13 cellular contexts compared by ENCODE assay signal in the genomic region with DNA sequence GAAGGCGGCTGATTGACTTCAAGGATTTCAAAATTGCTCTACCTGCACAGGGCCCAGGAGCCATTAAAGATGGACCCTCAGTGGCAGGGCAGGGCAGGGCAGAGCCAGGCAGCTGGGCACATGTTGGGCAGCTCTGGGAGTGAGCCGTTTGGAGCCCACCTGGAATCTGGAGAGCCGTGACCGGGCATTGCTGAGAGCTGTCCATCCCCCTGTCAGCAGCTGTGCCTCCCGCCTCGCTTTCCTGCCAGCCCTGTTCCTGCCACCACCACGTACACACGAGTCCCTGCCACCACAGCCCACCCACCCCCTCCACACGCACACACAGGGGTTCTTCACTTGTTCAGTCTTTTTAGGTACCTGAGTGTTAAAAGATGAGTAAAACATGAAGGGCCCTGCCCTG. TPM values are rescaled to one million over a fixed set of nuclear protein-coding genes. Genes with fewer than 3 reads are reported as not detected.
DNase-seq lines count a peak whose midpoint lies in the region; ATAC-seq and TF ChIP-seq lines count a peak whose summit lies in the region.
"Had no signal": no experiment of that assay in that cellular context is flagged by ENCODE, and none has a peak within 500 bp of the region (broad histone marks: within the 10 kb centered on the region; RNA-seq: fewer than 3 reads in every experiment).

No MANE protein-coding gene starts in this region.

- H3K9me3 ChIP-seq in ascending aorta (no peaks in the 10 kb centered on the region), right atrium auricular region (no peaks in the 10 kb centered on the region), vagina (no peaks in the 10 kb centered on the region)

- intact Hi-C loops in ascending aorta (cut with DNase I) = no loop called here
- intact Hi-C loops in sciatic nerve (cut with DNase I) = no loop called here
- intact Hi-C loops in vagina (cut with DNase I) = no loop called here

- no peak for TF ChIP-seq CTCF in ascending aorta (IDR thresholded peaks at IDR 0.05)
- TF ChIP-seq CTCF in right atrium auricular region (IDR thresholded peaks at IDR 0.05) = no peak
- no peak for TF ChIP-seq CTCF in vagina (IDR thresholded peaks at IDR 0.05)

- H3K27ac ChIP-seq in ascending aorta (peak overlapping the region; percentile 85 to 93), right atrium auricular region (peak overlapping the region; percentile 56 to 96), vagina (peak overlapping the region; percentile 13)

- ATAC-seq in sciatic nerve = no peak
- ATAC-seq in HG02571 (IDR thresholded peaks at IDR 0.05; ENCODE audit: unreplicated experiment) = no peak

- H3K4me1 ChIP-seq in ascending aorta (peaks cover 50 to 94% of the 10 kb centered on the region in 2 donors), right atrium auricular region (peaks cover 0 to 90% of the 10 kb centered on the region in 2 donors), vagina (peaks cover 97% of the 10 kb centered on the region)

- H3K27me3 ChIP-seq in ascending aorta = no peaks in the 10 kb centered on the region
- H3K27me3 ChIP-seq in right atrium auricular region = no peaks in the 10 kb centered on the region
- H3K27me3 ChIP-seq in vagina = no peaks in the 10 kb centered on the region

- H3K36me3 ChIP-seq in ascending aorta = peaks cover 10 to 71% of the 10 kb centered on the region in 2 donors
- peaks cover 24% of the 10 kb centered on the region for H3K36me3 ChIP-seq in right atrium auricular region
- no peaks in the 10 kb centered on the region for H3K36me3 ChIP-seq in vagina

- no peak for TF ChIP-seq POLR2A in vagina (IDR thresholded peaks at IDR 0.05)

- H3K4me3 ChIP-seq in ascending aorta (no peak overlapping the region), right atrium auricular region (no peak overlapping the region), vagina (no peak overlapping the region)

- no peak for DNase-seq in ascending aorta (ENCODE audit: low spot score in 2 of 2)
- no peak for DNase-seq in right atrium auricular region (ENCODE audit: low spot score)
- DNase-seq in sciatic nerve (ENCODE audit: low spot score) = peak; percentile 55
- DNase-seq in vagina (ENCODE audit: extremely low spot score in 2 of 2) = no peak
- DNase-seq in 8988T = no peak
- DNase-seq in middle frontal gyrus (ENCODE audit: extremely low spot score, low spot score) = no peak
- DNase-seq: CD4-positive, CD25-positive, alpha-beta regulatory T cell; DMS79; Kasumi-1; NCI-H187; NCI-H526 treated with DMSO at 0.1 percent for 48 hours; OCI-M1 had no signal

RNA-seq across cellular contexts. Expression of a gene that starts 22.9 kb away (rescaled TPM):
- 239 TPM for total RNA-seq in ascending aorta
- 100 to 1,000 TPM in 1 of 2 donors, 10 to 100 TPM in 1; 35.1 to 116 TPM for total RNA-seq in right atrium auricular region
- 57.2 TPM for total RNA-seq in sciatic nerve
- total RNA-seq in vagina = 66.5 TPM
- total RNA-seq: CD4-positive, CD25-positive, alpha-beta regulatory T cell had no signal

Comparison
In these comparisons a context has a peak if more than half of its experiments do, and no peak if none do; other contexts are left out.
1. H3K27ac ChIP-seq: peak in every context shown above with its lines; median percentile 89 in ascending aorta; 76 in right atrium auricular region; 13 in vagina.